1 cellular context compared by ENCODE assay signal in the genomic region with DNA sequence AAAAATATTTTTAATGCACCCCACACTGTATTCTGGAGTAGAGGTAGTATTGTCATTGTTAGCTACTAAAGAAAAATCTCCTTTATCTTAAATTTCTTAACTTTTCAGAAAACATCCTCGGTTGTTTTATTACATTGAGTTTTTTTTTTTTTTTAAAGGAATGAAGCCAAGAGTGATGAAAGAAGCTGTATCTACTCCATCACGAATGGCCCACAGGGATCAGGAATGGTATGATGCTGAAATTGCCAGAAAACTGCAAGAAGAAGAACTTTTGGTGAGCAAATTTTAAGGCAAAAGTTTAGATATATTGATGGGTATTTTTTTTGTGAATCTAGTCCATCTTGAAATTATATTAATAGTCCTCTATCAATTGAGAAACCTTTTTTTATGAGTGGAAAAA.
TF ChIP-seq lines count a peak whose summit lies in the region.

No MANE protein-coding gene starts in this region.

TF ChIP-seq in IMR-90, 13 proteins besides CTCF, POLR2A, EP300 and RAD21:
- TF ChIP-seq NFE2L2 (IDR thresholded peaks at IDR 0.05; ENCODE audit: low read depth, low read length) (no peak), FOS (IDR thresholded peaks at IDR 0.05; ENCODE audit: low read depth, low read length) (no peak)
- TF ChIP-seq, protein P1, sequence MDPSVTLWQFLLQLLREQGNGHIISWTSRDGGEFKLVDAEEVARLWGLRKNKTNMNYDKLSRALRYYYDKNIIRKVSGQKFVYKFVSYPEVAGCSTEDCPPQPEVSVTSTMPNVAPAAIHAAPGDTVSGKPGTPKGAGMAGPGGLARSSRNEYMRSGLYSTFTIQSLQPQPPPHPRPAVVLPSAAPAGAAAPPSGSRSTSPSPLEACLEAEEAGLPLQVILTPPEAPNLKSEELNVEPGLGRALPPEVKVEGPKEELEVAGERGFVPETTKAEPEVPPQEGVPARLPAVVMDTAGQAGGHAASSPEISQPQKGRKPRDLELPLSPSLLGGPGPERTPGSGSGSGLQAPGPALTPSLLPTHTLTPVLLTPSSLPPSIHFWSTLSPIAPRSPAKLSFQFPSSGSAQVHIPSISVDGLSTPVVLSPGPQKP (IDR thresholded peaks at IDR 0.05; ENCODE audit: borderline replicate concordance, low read depth, low read length) = no peak
